In genomic region chr6:40599580-40599979, GRCh38 we compare ENCODE assay signal across 1 cellular context.
A peak's percentile ranks its signal among the peaks of the same experiment; 100 is the strongest.
TF ChIP-seq lines count a peak whose summit lies in the region.

No MANE protein-coding gene starts in this region.

TF ChIP-seq in HepG2, 621 proteins besides CTCF, POLR2A, EP300 and RAD21 (continued from another document and continues in another):
- TF ChIP-seq ZNF710 (CRISPR knock-in tag; IDR thresholded peaks at IDR 0.05; ENCODE audit: borderline replicate concordance) (no peak), ZBTB49 (CRISPR knock-in tag; IDR thresholded peaks at IDR 0.05; ENCODE audit: borderline replicate concordance) (no peak), MED8 (CRISPR knock-in tag; IDR thresholded peaks at IDR 0.05; ENCODE audit: insufficient replicate concordance) (no peak), MXD4 (CRISPR knock-in tag; IDR thresholded peaks at IDR 0.05) (no peak), FIP1L1 (IDR thresholded peaks at IDR 0.05; ENCODE audit: borderline replicate concordance, insufficient read depth, low read depth, low read length) (no peak), ZMAT3 (CRISPR knock-in tag; conservative IDR thresholded peaks at IDR 0.05) (no peak), ZNF232 (CRISPR knock-in tag; IDR thresholded peaks at IDR 0.05; ENCODE audit: borderline replicate concordance) (no peak), ZBTB8A (CRISPR knock-in tag; IDR thresholded peaks at IDR 0.05; ENCODE audit: borderline replicate concordance, low read depth) (no peak), PCBP1 (IDR thresholded peaks at IDR 0.05; ENCODE audit: borderline replicate concordance, low read depth, low read length) (no peak), XRCC5 (optimal IDR thresholded peaks at IDR 0.05; ENCODE audit: low read length) (no peak), ZNF770 (CRISPR knock-in tag; IDR thresholded peaks at IDR 0.05) (no peak), KMT2A (CRISPR knock-in tag; IDR thresholded peaks at IDR 0.05) (no peak), SMAD3 (CRISPR knock-in tag; IDR thresholded peaks at IDR 0.05) (0 out of 2 replicates have a peak, but pooled peaks have one; percentile 38), ZSCAN21 (CRISPR knock-in tag; IDR thresholded peaks at IDR 0.05; ENCODE audit: borderline replicate concordance) (no peak), KDM2A (CRISPR knock-in tag; IDR thresholded peaks at IDR 0.05; ENCODE audit: borderline replicate concordance, low read depth) (peak; percentile 44; the same call in 1 of the 2 replicates), ZBTB7B (CRISPR knock-in tag; IDR thresholded peaks at IDR 0.05) (no peak), REST (IDR thresholded peaks at IDR 0.05; ENCODE audit: borderline replicate concordance in 1 of 2, low read depth in 1 of 2, low read length in 2 of 2) (peak; percentile 89 to 95), ZNF768 (CRISPR knock-in tag; IDR thresholded peaks at IDR 0.05) (no peak; the same call in 1 of the 2 replicates), FOXO1 (CRISPR knock-in tag; IDR thresholded peaks at IDR 0.05) (0 out of 2 replicates have a peak, but pooled peaks have one; percentile 45), NFRKB (IDR thresholded peaks at IDR 0.05) (no peak), ZNF713 (CRISPR knock-in tag; IDR thresholded peaks at IDR 0.05) (no peak), REL (CRISPR knock-in tag; conservative IDR thresholded peaks at IDR 0.05) (no peak)
- TF ChIP-seq, protein P1, sequence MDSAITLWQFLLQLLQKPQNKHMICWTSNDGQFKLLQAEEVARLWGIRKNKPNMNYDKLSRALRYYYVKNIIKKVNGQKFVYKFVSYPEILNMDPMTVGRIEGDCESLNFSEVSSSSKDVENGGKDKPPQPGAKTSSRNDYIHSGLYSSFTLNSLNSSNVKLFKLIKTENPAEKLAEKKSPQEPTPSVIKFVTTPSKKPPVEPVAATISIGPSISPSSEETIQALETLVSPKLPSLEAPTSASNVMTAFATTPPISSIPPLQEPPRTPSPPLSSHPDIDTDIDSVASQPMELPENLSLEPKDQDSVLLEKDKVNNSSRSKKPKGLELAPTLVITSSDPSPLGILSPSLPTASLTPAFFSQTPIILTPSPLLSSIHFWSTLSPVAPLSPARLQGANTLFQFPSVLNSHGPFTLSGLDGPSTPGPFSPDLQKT (CRISPR knock-in tag; IDR thresholded peaks at IDR 0.05; ENCODE audit: borderline replicate concordance): no peak
- TF ChIP-seq, protein P2, sequence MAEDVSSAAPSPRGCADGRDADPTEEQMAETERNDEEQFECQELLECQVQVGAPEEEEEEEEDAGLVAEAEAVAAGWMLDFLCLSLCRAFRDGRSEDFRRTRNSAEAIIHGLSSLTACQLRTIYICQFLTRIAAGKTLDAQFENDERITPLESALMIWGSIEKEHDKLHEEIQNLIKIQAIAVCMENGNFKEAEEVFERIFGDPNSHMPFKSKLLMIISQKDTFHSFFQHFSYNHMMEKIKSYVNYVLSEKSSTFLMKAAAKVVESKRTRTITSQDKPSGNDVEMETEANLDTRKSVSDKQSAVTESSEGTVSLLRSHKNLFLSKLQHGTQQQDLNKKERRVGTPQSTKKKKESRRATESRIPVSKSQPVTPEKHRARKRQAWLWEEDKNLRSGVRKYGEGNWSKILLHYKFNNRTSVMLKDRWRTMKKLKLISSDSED (CRISPR knock-in tag; IDR thresholded peaks at IDR 0.05): no peak
- TF ChIP-seq, protein P3, sequence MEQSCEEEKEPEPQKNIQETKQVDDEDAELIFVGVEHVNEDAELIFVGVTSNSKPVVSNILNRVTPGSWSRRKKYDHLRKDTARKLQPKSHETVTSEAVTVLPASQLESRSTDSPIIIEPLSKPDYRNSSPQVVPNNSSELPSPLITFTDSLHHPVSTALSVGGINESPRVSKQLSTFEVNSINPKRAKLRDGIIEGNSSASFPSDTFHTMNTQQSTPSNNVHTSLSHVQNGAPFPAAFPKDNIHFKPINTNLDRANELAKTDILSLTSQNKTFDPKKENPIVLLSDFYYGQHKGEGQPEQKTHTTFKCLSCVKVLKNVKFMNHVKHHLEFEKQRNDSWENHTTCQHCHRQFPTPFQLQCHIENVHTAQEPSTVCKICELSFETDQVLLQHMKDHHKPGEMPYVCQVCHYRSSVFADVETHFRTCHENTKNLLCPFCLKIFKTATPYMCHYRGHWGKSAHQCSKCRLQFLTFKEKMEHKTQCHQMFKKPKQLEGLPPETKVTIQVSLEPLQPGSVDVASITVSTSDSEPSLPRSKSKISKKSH (CRISPR knock-in tag; IDR thresholded peaks at IDR 0.05; ENCODE audit: borderline replicate concordance): no peak
- TF ChIP-seq, protein P4, sequence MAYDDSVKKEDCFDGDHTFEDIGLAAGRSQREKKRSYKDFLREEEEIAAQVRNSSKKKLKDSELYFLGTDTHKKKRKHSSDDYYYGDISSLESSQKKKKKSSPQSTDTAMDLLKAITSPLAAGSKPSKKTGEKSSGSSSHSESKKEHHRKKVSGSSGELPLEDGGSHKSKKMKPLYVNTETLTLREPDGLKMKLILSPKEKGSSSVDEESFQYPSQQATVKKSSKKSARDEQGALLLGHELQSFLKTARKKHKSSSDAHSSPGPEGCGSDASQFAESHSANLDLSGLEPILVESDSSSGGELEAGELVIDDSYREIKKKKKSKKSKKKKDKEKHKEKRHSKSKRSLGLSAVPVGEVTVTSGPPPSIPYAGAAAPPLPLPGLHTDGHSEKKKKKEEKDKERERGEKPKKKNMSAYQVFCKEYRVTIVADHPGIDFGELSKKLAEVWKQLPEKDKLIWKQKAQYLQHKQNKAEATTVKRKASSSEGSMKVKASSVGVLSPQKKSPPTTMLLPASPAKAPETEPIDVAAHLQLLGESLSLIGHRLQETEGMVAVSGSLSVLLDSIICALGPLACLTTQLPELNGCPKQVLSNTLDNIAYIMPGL (CRISPR knock-in tag; IDR thresholded peaks at IDR 0.05; ENCODE audit: borderline replicate concordance in 1 of 2, low read depth in 1 of 2): no peak
- TF ChIP-seq, protein P5, sequence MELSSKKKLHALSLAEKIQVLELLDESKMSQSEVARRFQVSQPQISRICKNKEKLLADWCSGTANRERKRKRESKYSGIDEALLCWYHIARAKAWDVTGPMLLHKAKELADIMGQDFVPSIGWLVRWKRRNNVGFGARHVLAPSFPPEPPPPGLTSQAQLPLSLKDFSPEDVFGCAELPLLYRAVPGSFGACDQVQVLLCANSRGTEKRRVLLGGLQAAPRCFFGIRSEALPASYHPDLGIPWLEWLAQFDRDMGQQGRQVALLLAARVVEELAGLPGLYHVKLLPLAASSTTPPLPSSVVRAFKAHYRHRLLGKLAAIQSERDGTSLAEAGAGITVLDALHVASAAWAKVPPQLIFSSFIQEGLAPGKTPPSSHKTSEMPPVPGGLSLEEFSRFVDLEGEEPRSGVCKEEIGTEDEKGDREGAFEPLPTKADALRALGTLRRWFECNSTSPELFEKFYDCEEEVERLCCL (CRISPR knock-in tag; IDR thresholded peaks at IDR 0.05; ENCODE audit: borderline replicate concordance): no peak
- TF ChIP-seq, protein P6, sequence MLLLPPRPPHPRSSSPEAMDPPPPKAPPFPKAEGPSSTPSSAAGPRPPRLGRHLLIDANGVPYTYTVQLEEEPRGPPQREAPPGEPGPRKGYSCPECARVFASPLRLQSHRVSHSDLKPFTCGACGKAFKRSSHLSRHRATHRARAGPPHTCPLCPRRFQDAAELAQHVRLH (CRISPR knock-in tag; IDR thresholded peaks at IDR 0.05; ENCODE audit: borderline replicate concordance, low read depth): no peak
- TF ChIP-seq, protein P7, sequence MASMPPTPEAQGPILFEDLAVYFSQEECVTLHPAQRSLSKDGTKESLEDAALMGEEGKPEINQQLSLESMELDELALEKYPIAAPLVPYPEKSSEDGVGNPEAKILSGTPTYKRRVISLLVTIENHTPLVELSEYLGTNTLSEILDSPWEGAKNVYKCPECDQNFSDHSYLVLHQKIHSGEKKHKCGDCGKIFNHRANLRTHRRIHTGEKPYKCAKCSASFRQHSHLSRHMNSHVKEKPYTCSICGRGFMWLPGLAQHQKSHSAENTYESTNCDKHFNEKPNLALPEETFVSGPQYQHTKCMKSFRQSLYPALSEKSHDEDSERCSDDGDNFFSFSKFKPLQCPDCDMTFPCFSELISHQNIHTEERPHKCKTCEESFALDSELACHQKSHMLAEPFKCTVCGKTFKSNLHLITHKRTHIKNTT (CRISPR knock-in tag; IDR thresholded peaks at IDR 0.05): no peak
- TF ChIP-seq, protein P8, sequence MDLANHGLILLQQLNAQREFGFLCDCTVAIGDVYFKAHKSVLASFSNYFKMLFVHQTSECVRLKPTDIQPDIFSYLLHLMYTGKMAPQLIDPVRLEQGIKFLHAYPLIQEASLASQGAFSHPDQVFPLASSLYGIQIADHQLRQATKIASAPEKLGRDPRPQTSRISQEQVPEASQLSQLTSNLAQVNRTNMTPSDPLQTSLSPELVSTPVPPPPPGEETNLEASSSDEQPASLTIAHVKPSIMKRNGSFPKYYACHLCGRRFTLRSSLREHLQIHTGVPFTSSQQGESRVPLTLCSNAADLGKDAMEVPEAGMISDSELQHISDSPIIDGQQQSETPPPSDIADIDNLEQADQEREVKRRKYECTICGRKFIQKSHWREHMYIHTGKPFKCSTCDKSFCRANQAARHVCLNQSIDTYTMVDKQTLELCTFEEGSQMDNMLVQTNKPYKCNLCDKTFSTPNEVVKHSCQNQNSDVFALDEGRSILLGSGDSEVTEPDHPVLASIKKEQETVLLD (CRISPR knock-in tag; IDR thresholded peaks at IDR 0.05; ENCODE audit: low read depth): no peak
- TF ChIP-seq, protein P9, sequence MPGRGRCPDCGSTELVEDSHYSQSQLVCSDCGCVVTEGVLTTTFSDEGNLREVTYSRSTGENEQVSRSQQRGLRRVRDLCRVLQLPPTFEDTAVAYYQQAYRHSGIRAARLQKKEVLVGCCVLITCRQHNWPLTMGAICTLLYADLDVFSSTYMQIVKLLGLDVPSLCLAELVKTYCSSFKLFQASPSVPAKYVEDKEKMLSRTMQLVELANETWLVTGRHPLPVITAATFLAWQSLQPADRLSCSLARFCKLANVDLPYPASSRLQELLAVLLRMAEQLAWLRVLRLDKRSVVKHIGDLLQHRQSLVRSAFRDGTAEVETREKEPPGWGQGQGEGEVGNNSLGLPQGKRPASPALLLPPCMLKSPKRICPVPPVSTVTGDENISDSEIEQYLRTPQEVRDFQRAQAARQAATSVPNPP (CRISPR knock-in tag; IDR thresholded peaks at IDR 0.05): no peak
